Comparison of ENCODE assay signal across 1 cellular context in genomic region chr4:113355550-113356371, GRCh38.
A peak's percentile ranks its signal among the peaks of the same experiment; 100 is the strongest.
TF ChIP-seq lines count a peak whose summit lies in the region.

No MANE protein-coding gene starts in this region.

TF ChIP-seq in GM12878, 131 proteins besides CTCF, POLR2A, EP300 and RAD21 (continued from another document):
- TF ChIP-seq ETV6 (conservative IDR thresholded peaks at IDR 0.05 in 1 of 2, IDR thresholded peaks at IDR 0.05 in 1 of 2; ENCODE audit: borderline replicate concordance in 1 of 2, low read depth in 1 of 2) (peak in 1 of 2 experiments; percentile 12; a peak in 1 of 4 replicates), E2F4 (IDR thresholded peaks at IDR 0.05; ENCODE audit: low read depth, low read length) (0 out of 2 replicates have a peak, but pooled peaks have one; percentile 12), SUPT20H (IDR thresholded peaks at IDR 0.05; ENCODE audit: borderline replicate concordance, control insufficient read depth, low read depth, low read length) (no peak), NFYA (IDR thresholded peaks at IDR 0.05; ENCODE audit: borderline replicate concordance, low read depth, low read length) (no peak), DPF2 (IDR thresholded peaks at IDR 0.05) (peak; percentile 96), YY1 (IDR thresholded peaks at IDR 0.05; ENCODE audit: low read depth, low read length) (peak; percentile 50), SIN3A (IDR thresholded peaks at IDR 0.05; ENCODE audit: low read depth, low read length) (peak; percentile 7; the same call in 1 of the 2 replicates), BACH1 (IDR thresholded peaks at IDR 0.05; ENCODE audit: borderline replicate concordance) (peak; percentile 87; the same call in 1 of the 2 replicates), CEBPB (IDR thresholded peaks at IDR 0.05; ENCODE audit: borderline replicate concordance in 1 of 2, low read depth in 2 of 2, low read length in 2 of 2) (no peak), ZNF217 (IDR thresholded peaks at IDR 0.05) (peak; percentile 78; the same call in 1 of the 2 replicates), ZNF24 (IDR thresholded peaks at IDR 0.05) (peak; percentile 44; the same call in 1 of the 2 replicates), NBN (IDR thresholded peaks at IDR 0.05) (peak; percentile 93), CEBPZ (IDR thresholded peaks at IDR 0.05; ENCODE audit: low read depth, low read length) (no peak), SMAD1 (IDR thresholded peaks at IDR 0.05; ENCODE audit: low read depth, partially characterized antibody) (peak; percentile 76), PAX5 (IDR thresholded peaks at IDR 0.05; ENCODE audit: borderline replicate concordance, low read depth, low read length) (peak; percentile 90), RUNX3 (IDR thresholded peaks at IDR 0.05; ENCODE audit: low read length) (peak; percentile 93)
